40 cellular contexts compared by ENCODE assay signal in genomic region chr11:37006563-37006962, GRCh38.
"Had no signal": no experiment of that assay in that cellular context is flagged by ENCODE, and none has a peak within 500 bp of the region (broad histone marks: within the 10 kb centered on the region; RNA-seq: fewer than 3 reads in every experiment).

No MANE protein-coding gene starts in this region.

- H3K36me3 ChIP-seq: adrenal gland, ascending aorta, brain microvascular endothelial cell, breast epithelium, cardiac muscle cell had no signal

- FAIRE-seq: astrocyte, bronchial epithelial cell had no signal

- ATAC-seq: activated naive CD4-positive, alpha-beta T cell treated with anti-CD3 and anti-CD28 coated beads, Interleukin-2, amount 50 U/mL, for 72 hours; activated naive CD8-positive, alpha-beta T cell treated with anti-CD3 and anti-CD28 coated beads, Interleukin-2, amount 50 U/mL, for 24 hours; activated T-cell treated with anti-CD3 and anti-CD28 coated beads, Interleukin-2, amount 50 U/mL, for 4 hours; activated T-cell treated with anti-CD3 and anti-CD28 coated beads, Interleukin-2, amount 50 U/mL, for 72 hours; activated T-helper 17 cell treated with anti-CD3 and anti-CD28 coated beads, Interleukin-2, amount 50 U/mL, for 72 hours; body of pancreas had no signal

- H3K4me3 Mint-ChIP-seq: activated naive CD4-positive, alpha-beta T cell treated with anti-CD3 and anti-CD28 coated beads for 36 hours; activated naive CD4-positive, alpha-beta T cell treated with anti-CD3 and anti-CD28 coated beads, Interleukin-2, amount 50 U/mL, for 24 hours; activated naive CD8-positive, alpha-beta T cell; activated naive CD8-positive, alpha-beta T cell treated with anti-CD3 and anti-CD28 coated beads for 36 hours; activated naive CD8-positive, alpha-beta T cell treated with anti-CD3 and anti-CD28 coated beads, Interleukin-2, amount 10 ng/mL, durations not matched to agents 7 days and 5 days; activated naive CD8-positive, alpha-beta T cell treated with anti-CD3 and anti-CD28 coated beads, Interleukin-2, amount 50 U/mL, for 24 hours; activated T-cell treated with anti-CD3 and anti-CD28 coated beads, Interleukin-2, amount 50 U/mL, for 24 hours; activated T-cell treated with anti-CD3 and anti-CD28 coated beads, Interleukin-2, amount 50 U/mL, for 4 hours; activated T-cell treated with anti-CD3 and anti-CD28 coated beads, Interleukin-2, amount 50 U/mL, for 72 hours; activated T-helper 1 cell treated with anti-CD3 and anti-CD28 coated beads, Interleukin-12 subunit alpha, Interleukin-12 subunit beta, Interleukin-2, Interleukin-4 antibody, amounts not matched to agents 30 ng/mL and 10 ng/mL and 1 ng/mL, durations not matched to agents 14 hours and 24 hours and 36 hours; activated T-helper 17 cell treated with anti-CD3 and anti-CD28 coated beads, Interleukin-2, amount 50 U/mL, for 72 hours; brain; central memory CD8-positive, alpha-beta T cell had no signal

- H3K4me1 ChIP-seq: adrenal gland, ascending aorta, body of pancreas, breast epithelium had no signal

- H3K4me1 Mint-ChIP-seq: activated naive CD4-positive, alpha-beta T cell treated with anti-CD3 and anti-CD28 coated beads, Interleukin-2, amount 50 U/mL, for 24 hours; activated naive CD8-positive, alpha-beta T cell treated with anti-CD3 and anti-CD28 coated beads for 36 hours; activated naive CD8-positive, alpha-beta T cell treated with anti-CD3 and anti-CD28 coated beads, Interleukin-2, amount 10 ng/mL, durations not matched to agents 7 days and 5 days; activated naive CD8-positive, alpha-beta T cell treated with anti-CD3 and anti-CD28 coated beads, Interleukin-2, amount 50 U/mL, for 24 hours; activated T-helper 17 cell treated with anti-CD3 and anti-CD28 coated beads, Interleukin-2, amount 50 U/mL, for 72 hours; brain; central memory CD8-positive, alpha-beta T cell had no signal

- H3K9me3 Mint-ChIP-seq: activated naive CD4-positive, alpha-beta T cell treated with anti-CD3 and anti-CD28 coated beads for 36 hours; activated naive CD4-positive, alpha-beta T cell treated with anti-CD3 and anti-CD28 coated beads, Interleukin-2, amount 50 U/mL, for 24 hours; activated naive CD8-positive, alpha-beta T cell treated with anti-CD3 and anti-CD28 coated beads, Interleukin-2, amount 10 ng/mL, durations not matched to agents 7 days and 5 days; activated T-cell treated with anti-CD3 and anti-CD28 coated beads, Interleukin-2, amount 50 U/mL, for 72 hours; activated T-helper 1 cell treated with anti-CD3 and anti-CD28 coated beads, Interleukin-12 subunit alpha, Interleukin-12 subunit beta, Interleukin-2, Interleukin-4 antibody, amounts not matched to agents 30 ng/mL and 10 ng/mL and 1 ng/mL, durations not matched to agents 14 hours and 24 hours and 36 hours; activated T-helper 17 cell treated with anti-CD3 and anti-CD28 coated beads, Interleukin-2, amount 50 U/mL, for 72 hours; central memory CD8-positive, alpha-beta T cell had no signal

- DNase-seq: activated effector memory CD4-positive, alpha-beta T cell treated with anti-CD3 and anti-CD28 coated beads, Interleukin-2, amount 50 U/mL, for 16 hours; activated effector memory CD4-positive, alpha-beta T cell treated with Interleukin-2 at 50 U/mL for 16 hours; activated gamma-delta T cell; activated gamma-delta T cell treated with Interleukin-2 at 50 U/mL for 16 hours; activated naive CD4-positive, alpha-beta T cell; activated naive CD4-positive, alpha-beta T cell treated with anti-CD3 and anti-CD28 coated beads for 36 hours; activated naive CD4-positive, alpha-beta T cell treated with anti-CD3 and anti-CD28 coated beads, Interleukin-2, amount 50 U/mL, for 16 hours; activated naive CD4-positive, alpha-beta T cell treated with Interleukin-2 at 50 U/mL for 16 hours; activated naive CD8-positive, alpha-beta T cell treated with anti-CD3 and anti-CD28 coated beads for 36 hours; activated naive CD8-positive, alpha-beta T cell treated with anti-CD3 and anti-CD28 coated beads, Interleukin-2, amount 10 ng/mL, durations not matched to agents 7 days and 5 days; activated naive CD8-positive, alpha-beta T cell treated with anti-CD3 and anti-CD28 coated beads, Interleukin-2, amount 50 U/mL, for 24 hours; activated T-cell treated with anti-CD3 and anti-CD28 coated beads for 4 hours; activated T-cell treated with anti-CD3 and anti-CD28 coated beads, Interleukin-2, amount 50 U/mL, for 1 hour; activated T-cell treated with anti-CD3 and anti-CD28 coated beads, Interleukin-2, amount 50 U/mL, for 24 hours; activated T-cell treated with anti-CD3 and anti-CD28 coated beads, Interleukin-2, amount 50 U/mL, for 4 hours; activated T-cell treated with anti-CD3 and anti-CD28 coated beads, Interleukin-2, amount 50 U/mL, for 48 hours; activated T-cell treated with anti-CD3 and anti-CD28 coated beads, Interleukin-2, amount 50 U/mL, for 72 hours; adrenal gland; amniotic stem cell; amygdala; anterior cingulate cortex; aorta; body of pancreas; brain microvascular endothelial cell; caudate nucleus; central memory CD4-positive, alpha-beta T cell; cerebellar nuclear complex had no signal

- H3K4me3 ChIP-seq: adrenal gland, ascending aorta, body of pancreas, breast epithelium, cardiac muscle cell had no signal

- H3K27me3 Mint-ChIP-seq: activated naive CD4-positive, alpha-beta T cell treated with anti-CD3 and anti-CD28 coated beads, Interleukin-2, amount 50 U/mL, for 24 hours; activated naive CD8-positive, alpha-beta T cell; activated naive CD8-positive, alpha-beta T cell treated with anti-CD3 and anti-CD28 coated beads for 36 hours; activated naive CD8-positive, alpha-beta T cell treated with anti-CD3 and anti-CD28 coated beads, Interleukin-2, amount 10 ng/mL, durations not matched to agents 7 days and 5 days; activated naive CD8-positive, alpha-beta T cell treated with anti-CD3 and anti-CD28 coated beads, Interleukin-2, amount 50 U/mL, for 24 hours; activated T-cell treated with anti-CD3 and anti-CD28 coated beads, Interleukin-2, amount 50 U/mL, for 24 hours; activated T-helper 17 cell treated with anti-CD3 and anti-CD28 coated beads, Interleukin-2, amount 50 U/mL, for 72 hours; central memory CD8-positive, alpha-beta T cell had no signal

- H3K27me3 ChIP-seq: adrenal gland, ascending aorta, body of pancreas, brain microvascular endothelial cell, breast epithelium, cardiac muscle cell had no signal

- H3K27ac ChIP-seq: adrenal gland, ascending aorta, body of pancreas, brain microvascular endothelial cell, breast epithelium, cardiac muscle cell had no signal

- H3K27ac Mint-ChIP-seq: activated naive CD4-positive, alpha-beta T cell treated with anti-CD3 and anti-CD28 coated beads for 36 hours; activated naive CD4-positive, alpha-beta T cell treated with anti-CD3 and anti-CD28 coated beads, Interleukin-2, amount 50 U/mL, for 24 hours; activated naive CD4-positive, alpha-beta T cell treated with anti-CD3 and anti-CD28 coated beads, Interleukin-2, amount 50 U/mL, for 72 hours; activated naive CD8-positive, alpha-beta T cell; activated naive CD8-positive, alpha-beta T cell treated with anti-CD3 and anti-CD28 coated beads for 36 hours; activated naive CD8-positive, alpha-beta T cell treated with anti-CD3 and anti-CD28 coated beads, Interleukin-2, amount 10 ng/mL, durations not matched to agents 7 days and 5 days; activated naive CD8-positive, alpha-beta T cell treated with anti-CD3 and anti-CD28 coated beads, Interleukin-2, amount 50 U/mL, for 24 hours; activated T-cell treated with anti-CD3 and anti-CD28 coated beads, Interleukin-2, amount 50 U/mL, for 24 hours; activated T-cell treated with anti-CD3 and anti-CD28 coated beads, Interleukin-2, amount 50 U/mL, for 72 hours; activated T-helper 1 cell treated with anti-CD3 and anti-CD28 coated beads, Interleukin-12 subunit alpha, Interleukin-12 subunit beta, Interleukin-2, Interleukin-4 antibody, amounts not matched to agents 30 ng/mL and 10 ng/mL and 1 ng/mL, durations not matched to agents 14 hours and 24 hours and 36 hours; activated T-helper 17 cell treated with anti-CD3 and anti-CD28 coated beads, Interleukin-2, amount 50 U/mL, for 72 hours; activated T-helper 2 cell treated with anti-CD3 and anti-CD28 coated beads, Interferon-gamma antibody, Interleukin-2, Interleukin-4, amounts not matched to agents 10 μg/mL and 5 μg/mL and 100 μg/mL, durations not matched to agents 14 hours and 24 hours and 36 hours; brain had no signal

- H3K36me3 Mint-ChIP-seq: activated naive CD4-positive, alpha-beta T cell treated with anti-CD3 and anti-CD28 coated beads, Interleukin-2, amount 50 U/mL, for 24 hours; activated naive CD4-positive, alpha-beta T cell treated with anti-CD3 and anti-CD28 coated beads, Interleukin-2, amount 50 U/mL, for 72 hours; activated naive CD8-positive, alpha-beta T cell; activated naive CD8-positive, alpha-beta T cell treated with anti-CD3 and anti-CD28 coated beads for 36 hours; activated naive CD8-positive, alpha-beta T cell treated with anti-CD3 and anti-CD28 coated beads, Interleukin-2, amount 10 ng/mL, durations not matched to agents 7 days and 5 days; brain had no signal

- H3K9me3 ChIP-seq: adrenal gland, ascending aorta, body of pancreas, breast epithelium had no signal
